In genomic region chr1:225448146-225448805, GRCh38 we compare ENCODE assay signal across 12 cellular contexts. TPM values are rescaled to one million over a fixed set of nuclear protein-coding genes. Genes with fewer than 3 reads are reported as not detected.
DNase-seq lines count a peak whose midpoint lies in the region; ATAC-seq and TF ChIP-seq lines count a peak whose summit lies in the region.
"Had no signal": no experiment of that assay in that cellular context is flagged by ENCODE, and none has a peak within 500 bp of the region (broad histone marks: within the 10 kb centered on the region; RNA-seq: fewer than 3 reads in every experiment).

No MANE protein-coding gene starts in this region.

- 79% methylated on average over 8 of the region's 9 CpGs for WGBS in right lobe of liver (ENCODE audit: insufficient coverage, low coverage, low lambda C conversion rate, missing lambda C conversion rate)

- H3K9me3 Mint-ChIP-seq in HFFc6 (no peaks in the 10 kb centered on the region), brain (peaks cover 0 to 3% (median 0%) of the 10 kb centered on the region in 5 experiments)
- no peaks in the 10 kb centered on the region for H3K9me3 Mint-ChIP-seq in activated naive CD4-positive, alpha-beta T cell treated with anti-CD3 and anti-CD28 coated beads for 36 hours
- no peaks in the 10 kb centered on the region for H3K9me3 Mint-ChIP-seq in CD4-positive, alpha-beta memory T cell
- H3K9me3 Mint-ChIP-seq: CD8-positive, alpha-beta memory T cell had no signal

- H3K9ac ChIP-seq in skeletal muscle tissue (ENCODE audit: low read depth in 1 of 3, low read length in 3 of 3) = peak overlapping the region; percentile 2 to 58 (median 43)

- H3K4me3 ChIP-seq in right lobe of liver (no peak overlapping the region), skeletal muscle tissue (ENCODE audit: low read length in 3 of 3) (peak overlapping the region in 1 of 3 donors; percentile 48)
- no peak overlapping the region for H3K4me3 ChIP-seq in CD4-positive, alpha-beta memory T cell (ENCODE audit: low read length in 2 of 2)

- H3K36me3 Mint-ChIP-seq in HFFc6 (ENCODE audit: low read depth) (no peaks in the 10 kb centered on the region), brain (no peaks in the 10 kb centered on the region)
- H3K36me3 Mint-ChIP-seq in activated naive CD4-positive, alpha-beta T cell treated with anti-CD3 and anti-CD28 coated beads for 36 hours (ENCODE audit: low read depth) = no peaks in the 10 kb centered on the region
- no peaks in the 10 kb centered on the region for H3K36me3 Mint-ChIP-seq in CD4-positive, alpha-beta memory T cell
- H3K36me3 Mint-ChIP-seq: CD8-positive, alpha-beta memory T cell had no signal

- no peak for DNase-seq in HFFc6
- peak in 1 of 3 donors; percentile 36 for DNase-seq in right lobe of liver
- no peak for DNase-seq in activated naive CD4-positive, alpha-beta T cell treated with anti-CD3 and anti-CD28 coated beads for 36 hours
- DNase-seq in CD4-positive, alpha-beta memory T cell = no peak
- DNase-seq in NCI-H69 (lab: John Stamatoyannopoulos, UW) = no peak
- DNase-seq in NCI-H2227 treated with DMSO at 0.1 percent for 48 hours (lab: John Stamatoyannopoulos, UW) = no peak
- DNase-seq: activated T-cell treated with anti-CD3 and anti-CD28 coated beads, Interleukin-2, amount 50 U/mL, for 24 hours; CD8-positive, alpha-beta memory T cell; mesendoderm; stimulated activated CD8-positive, alpha-beta memory T cell treated with anti-CD3 and anti-CD28 coated beads, Interleukin-4, amount 100 ng/mL, for 48 hours had no signal

- peak overlapping the region; percentile 22 to 51 (median 40) for H3K27ac ChIP-seq in right lobe of liver
- H3K27ac ChIP-seq in skeletal muscle tissue (ENCODE audit: low read depth, low read length) = peak overlapping the region; percentile 48
- no peak overlapping the region for H3K27ac ChIP-seq in CD4-positive, alpha-beta memory T cell (ENCODE audit: low read depth, low read length)

- H3K27ac Mint-ChIP-seq in HFFc6 (peak overlapping the region; percentile 17; the same call in 1 of the 2 replicates), brain (peak overlapping the region; percentile 6 to 87 (median 67))
- no peak overlapping the region for H3K27ac Mint-ChIP-seq in activated naive CD4-positive, alpha-beta T cell treated with anti-CD3 and anti-CD28 coated beads for 36 hours
- H3K27ac Mint-ChIP-seq in CD4-positive, alpha-beta memory T cell = no peak overlapping the region
- H3K27ac Mint-ChIP-seq: activated T-cell treated with anti-CD3 and anti-CD28 coated beads, Interleukin-2, amount 50 U/mL, for 24 hours had no signal

- ATAC-seq in right lobe of liver = no peak

- H3K4me1 ChIP-seq in right lobe of liver (peaks cover 0 to 29% (median 13%) of the 10 kb centered on the region in 4 donors), skeletal muscle tissue (ENCODE audit: control insufficient read depth in 3 of 3, insufficient read depth in 3 of 3, low read length in 3 of 3) (peaks cover 19 to 39% (median 33%) of the 10 kb centered on the region in 3 donors)
- H3K4me1 ChIP-seq in CD4-positive, alpha-beta memory T cell (ENCODE audit: insufficient read depth, low read length) = peaks cover 41% of the 10 kb centered on the region

- H3K4me1 Mint-ChIP-seq in HFFc6 (ENCODE audit: low read depth) (peaks cover 22% of the 10 kb centered on the region), brain (peaks cover 31% of the 10 kb centered on the region)
- peaks cover 44% of the 10 kb centered on the region for H3K4me1 Mint-ChIP-seq in activated naive CD4-positive, alpha-beta T cell treated with anti-CD3 and anti-CD28 coated beads for 36 hours (ENCODE audit: low read depth)
- peaks cover 24 to 49% (median 39%) of the 10 kb centered on the region in 4 donors for H3K4me1 Mint-ChIP-seq in CD4-positive, alpha-beta memory T cell

- no peaks in the 10 kb centered on the region for H3K27me3 ChIP-seq in right lobe of liver
- H3K27me3 ChIP-seq in skeletal muscle tissue (ENCODE audit: control insufficient read depth in 3 of 3, insufficient read depth in 3 of 3, low read length in 3 of 3) = peaks cover 0 to 15% (median 10%) of the 10 kb centered on the region in 3 donors
- H3K27me3 ChIP-seq in CD4-positive, alpha-beta memory T cell (ENCODE audit: insufficient read depth, low read length) = no peaks in the 10 kb centered on the region

- peak overlapping the region; percentile 65 for H3K4me3 Mint-ChIP-seq in HFFc6
- H3K4me3 Mint-ChIP-seq in brain = peak overlapping the region in 1 of 5 experiments; percentile 6
- H3K4me3 Mint-ChIP-seq in activated naive CD4-positive, alpha-beta T cell treated with anti-CD3 and anti-CD28 coated beads for 36 hours = no peak overlapping the region
- no peak overlapping the region for H3K4me3 Mint-ChIP-seq in CD4-positive, alpha-beta memory T cell
- H3K4me3 Mint-ChIP-seq: activated T-cell treated with anti-CD3 and anti-CD28 coated beads, Interleukin-2, amount 50 U/mL, for 24 hours had no signal

- H3K27me3 Mint-ChIP-seq in HFFc6 (ENCODE audit: insufficient read depth) (peaks cover 19% of the 10 kb centered on the region), brain (no peaks in the 10 kb centered on the region)
- H3K27me3 Mint-ChIP-seq in activated naive CD4-positive, alpha-beta T cell treated with anti-CD3 and anti-CD28 coated beads for 36 hours (ENCODE audit: low read depth) = no peaks in the 10 kb centered on the region
- no peaks in the 10 kb centered on the region for H3K27me3 Mint-ChIP-seq in CD4-positive, alpha-beta memory T cell
- H3K27me3 Mint-ChIP-seq: activated T-cell treated with anti-CD3 and anti-CD28 coated beads, Interleukin-2, amount 50 U/mL, for 24 hours; CD8-positive, alpha-beta memory T cell had no signal

- H3K36me3 ChIP-seq in right lobe of liver (no peaks in the 10 kb centered on the region), skeletal muscle tissue (ENCODE audit: control insufficient read depth in 3 of 3, insufficient read depth in 3 of 3, low read length in 3 of 3) (no peaks in the 10 kb centered on the region)
- H3K36me3 ChIP-seq in CD4-positive, alpha-beta memory T cell (ENCODE audit: insufficient read depth, low read length) = no peaks in the 10 kb centered on the region

- TF ChIP-seq POLR2A in right lobe of liver (IDR thresholded peaks at IDR 0.05) = no peak

- TF ChIP-seq CTCF in HFFc6 (IDR thresholded peaks at IDR 0.05) = no peak
- TF ChIP-seq CTCF in brain (conservative IDR thresholded peaks at IDR 0.05) = no peak
- TF ChIP-seq CTCF in right lobe of liver (IDR thresholded peaks at IDR 0.05) = no peak

- H3K9me3 ChIP-seq in right lobe of liver = no peaks in the 10 kb centered on the region
- no peaks in the 10 kb centered on the region for H3K9me3 ChIP-seq in skeletal muscle tissue (ENCODE audit: control insufficient read depth in 3 of 3, low read length in 3 of 3)
- no peaks in the 10 kb centered on the region for H3K9me3 ChIP-seq in CD4-positive, alpha-beta memory T cell (ENCODE audit: control insufficient read depth in 1 of 2, low read length in 2 of 2)

- CTCF ChIA-PET in activated naive CD4-positive, alpha-beta T cell treated with anti-CD3 and anti-CD28 coated beads for 36 hours (lab: Charles Lee) = interaction anchor here (0.6 to 2.3 kb wide), 3 partner anchors 26 to 528 kb away, joined by 3 to 7 read pairs (median 4); no protein-coding TSS in a partner anchor
- CTCF ChIA-PET in CD4-positive, alpha-beta memory T cell (lab: Charles Lee; ENCODE audit: partially characterized antibody) = interaction anchor here (0.7 to 1.2 kb wide), 2 partner anchors 9 to 20 kb away, joined by 3 read pairs; no protein-coding TSS in a partner anchor

- POLR2A ChIA-PET in CD4-positive, alpha-beta memory T cell (lab: Charles Lee; ENCODE audit: partially characterized antibody) = interaction anchor here (9.3 kb wide), 1 partner anchor 20 kb away, joined by 209 read pairs; no protein-coding TSS in a partner anchor

- intact Hi-C loops in right lobe of liver (cut with DNase I) = no loop called here
- intact Hi-C loops in activated naive CD4-positive, alpha-beta T cell treated with anti-CD3 and anti-CD28 coated beads for 36 hours (cut with micrococcal nuclease) = no loop called here
- intact Hi-C loops in CD4-positive, alpha-beta memory T cell (cut with micrococcal nuclease) = no loop called here

RNA-seq across cellular contexts. Expression of gene LBR, which starts 20.4 kb away (rescaled TPM):
- 10 to 100 TPM; 20.7 to 42.7 (median 36.3) TPM for total RNA-seq in HFFc6 (2021; fragmentation: NEBNext Ultra II Directional; extraction: Animal tissue kit (Norgen Biotek cat#: 25700))
- polyA plus RNA-seq in brain (ENCODE audit: insufficient read depth, low read depth, low replicate concordance) = 24.4 TPM
- total RNA-seq in right lobe of liver (10 to 100 TPM; 21.9 to 41.8 (median 31.4) TPM), skeletal muscle tissue (39.7 TPM)
- 100 to 1,000 TPM; 132 to 138 TPM for total RNA-seq in activated naive CD4-positive, alpha-beta T cell treated with anti-CD3 and anti-CD28 coated beads for 36 hours
- total RNA-seq in CD4-positive, alpha-beta memory T cell = 100 to 1,000 TPM; 138 to 150 TPM
- 100 to 1,000 TPM; 106 to 121 TPM for polyA plus RNA-seq in CD4-positive, alpha-beta memory T cell

Comparison
In these comparisons a context has a peak if more than half of its experiments do, and no peak if none do; other contexts are left out.
1. H3K27ac Mint-ChIP-seq: peak in HFFc6 (single experiment) and brain (5 of 5); none in activated naive CD4-positive, alpha-beta T cell treated with anti-CD3 and anti-CD28 coated beads for 36 hours (single experiment) and CD4-positive, alpha-beta memory T cell (0 of 7).